ENCODE assay signal across 14 cellular contexts in genomic region chr7:23426876-23427275, GRCh38.
"Had no signal": no experiment of that assay in that cellular context is flagged by ENCODE, and none has a peak within 500 bp of the region (broad histone marks: within the 10 kb centered on the region; RNA-seq: fewer than 3 reads in every experiment).

No MANE protein-coding gene starts in this region.

- H3K4me3 ChIP-seq: gastroesophageal sphincter, upper lobe of right lung had no signal

- H3K4me1 Mint-ChIP-seq: activated naive CD8-positive, alpha-beta T cell treated with anti-CD3 and anti-CD28 coated beads, Interleukin-2, amount 10 ng/mL, durations not matched to agents 7 days and 5 days had no signal

- H3K9me3 Mint-ChIP-seq: activated CD4-positive, alpha-beta memory T cell treated with anti-CD3 and anti-CD28 coated beads for 36 hours; activated naive CD8-positive, alpha-beta T cell treated with anti-CD3 and anti-CD28 coated beads, Interleukin-2, amount 10 ng/mL, durations not matched to agents 7 days and 5 days had no signal

- H3K36me3 ChIP-seq: gastroesophageal sphincter, upper lobe of right lung had no signal

- ATAC-seq: gastroesophageal sphincter, T-helper 17 cell, upper lobe of right lung had no signal

- H3K27ac ChIP-seq: gastroesophageal sphincter, upper lobe of right lung had no signal

- H3K4me1 ChIP-seq: gastroesophageal sphincter, upper lobe of right lung had no signal

- H3K36me3 Mint-ChIP-seq: activated CD4-positive, alpha-beta memory T cell treated with anti-CD3 and anti-CD28 coated beads for 36 hours; activated naive CD8-positive, alpha-beta T cell treated with anti-CD3 and anti-CD28 coated beads, Interleukin-2, amount 10 ng/mL, durations not matched to agents 7 days and 5 days had no signal

- H3K27ac Mint-ChIP-seq: activated CD4-positive, alpha-beta memory T cell treated with anti-CD3 and anti-CD28 coated beads for 36 hours; activated naive CD8-positive, alpha-beta T cell treated with anti-CD3 and anti-CD28 coated beads, Interleukin-2, amount 10 ng/mL, durations not matched to agents 7 days and 5 days; T-helper 17 cell had no signal

- H3K9me3 ChIP-seq: gastroesophageal sphincter, upper lobe of right lung had no signal

- DNase-seq: activated CD4-positive, alpha-beta memory T cell treated with anti-CD3 and anti-CD28 coated beads for 36 hours; activated CD4-positive, CD25-positive, alpha-beta regulatory T cell treated with anti-CD3 and anti-CD28 coated beads, Interleukin-2, amount 50 U/mL, for 72 hours; activated gamma-delta T cell; activated naive CD8-positive, alpha-beta T cell treated with anti-CD3 and anti-CD28 coated beads, Interleukin-2, amount 10 ng/mL, durations not matched to agents 7 days and 5 days; activated T-cell treated with anti-CD3 and anti-CD28 coated beads, Interleukin-2, amount 50 U/mL, for 48 hours; central memory CD4-positive, alpha-beta T cell; cortex of kidney; effector memory CD4-positive, alpha-beta T cell; mesendoderm; stimulated activated CD4-positive, alpha-beta T cell treated with anti-CD3 and anti-CD28 coated beads, Interleukin-12 subunit alpha, Interleukin-12 subunit beta, amount 100 ng/mL, for 4 hours; stimulated activated naive CD4-positive, alpha-beta T cell treated with Interleukin-2 at 50 U/mL for 16 hours; T-helper 17 cell; upper lobe of right lung had no signal

- H3K4me3 Mint-ChIP-seq: activated CD4-positive, alpha-beta memory T cell treated with anti-CD3 and anti-CD28 coated beads for 36 hours; activated naive CD8-positive, alpha-beta T cell treated with anti-CD3 and anti-CD28 coated beads, Interleukin-2, amount 10 ng/mL, durations not matched to agents 7 days and 5 days; T-helper 17 cell had no signal
